In genomic region chr13:99282264-99283231, GRCh38 we compare ENCODE assay signal across 1 cellular context.
TF ChIP-seq lines count a peak whose summit lies in the region.

No MANE protein-coding gene starts in this region.

TF ChIP-seq in HepG2, 621 proteins besides CTCF, POLR2A, EP300 and RAD21 (continued from another document):
- TF ChIP-seq ZNF574 (CRISPR knock-in tag; IDR thresholded peaks at IDR 0.05) = no peak
- no peak for TF ChIP-seq GTF3A (CRISPR knock-in tag; conservative IDR thresholded peaks at IDR 0.05)
